In the genomic region with DNA sequence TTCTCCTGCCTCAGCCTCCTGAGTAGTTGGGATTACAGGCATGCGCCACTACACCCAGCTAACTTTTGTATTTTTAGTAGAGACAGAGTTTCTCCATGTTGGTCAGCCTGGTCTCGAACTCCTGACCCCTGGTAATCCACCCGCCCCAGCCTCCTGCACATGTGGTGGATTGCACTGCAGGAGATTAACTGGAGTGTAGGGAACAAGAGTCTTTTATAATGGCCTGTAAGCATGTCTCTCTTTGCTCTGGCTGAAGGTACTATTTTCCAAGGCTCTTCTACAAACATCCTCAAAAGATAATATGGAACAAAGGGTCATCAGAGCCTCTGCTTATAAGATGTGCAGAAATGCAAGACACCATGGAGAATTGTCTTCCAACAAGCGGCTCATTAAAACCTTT, we compare ENCODE assay signal across 20 cellular contexts. TPM values are rescaled to one million over a fixed set of nuclear protein-coding genes. Genes with fewer than 3 reads are reported as not detected.
DNase-seq lines count a peak whose midpoint lies in the region; ATAC-seq and TF ChIP-seq lines count a peak whose summit lies in the region.
"Had no signal": no experiment of that assay in that cellular context is flagged by ENCODE, and none has a peak within 500 bp of the region (broad histone marks: within the 10 kb centered on the region; RNA-seq: fewer than 3 reads in every experiment).

No MANE protein-coding gene starts in this region.

- H3K4me3 Mint-ChIP-seq in MCF 10A (ENCODE audit: unreplicated experiment): no peak overlapping the region

- no peak overlapping the region for H3K4ac ChIP-seq in mesenchymal stem cell (ENCODE audit: low read depth in 1 of 2, low read length in 2 of 2)

- peaks cover 26% of the 10 kb centered on the region for H3K4me1 Mint-ChIP-seq in MCF 10A (ENCODE audit: insufficient read depth, unreplicated experiment)

- peaks cover 60% of the 10 kb centered on the region for H3K79me2 ChIP-seq in mammary epithelial cell (ENCODE audit: insufficient read depth, low read length)

- H3K27ac ChIP-seq in mammary epithelial cell (ENCODE audit: insufficient read depth, low read depth, low read length) (no peak overlapping the region), mesenchymal stem cell (ENCODE audit: low read length, poor library complexity, severe bottlenecking) (no peak overlapping the region)
- H3K27ac ChIP-seq: esophagus muscularis mucosa, right atrium auricular region, thoracic aorta, VCaP had no signal

- CTCF ChIA-PET in MCF 10A (lab: Yijun Ruan, JAX): no interaction called here
- CTCF ChIA-PET in mammary epithelial cell (lab: Charles Lee; ENCODE audit: low non-redundant PET): no interaction called here

- dilution Hi-C loops in mammary epithelial cell (cut with HindIII; ENCODE audit: low sequenced_read_pairs): no loop called here

- peaks cover 19% of the 10 kb centered on the region for H3K36me3 ChIP-seq in mammary epithelial cell (ENCODE audit: insufficient read depth, low read length)
- H3K36me3 ChIP-seq in mesenchymal stem cell (ENCODE audit: control insufficient read depth in 1 of 2, insufficient read depth in 2 of 2, low read depth in 1 of 2, low read length in 2 of 2): peaks cover 2 to 41% of the 10 kb centered on the region in 2 experiments

- H3K4me3 ChIP-seq in mammary epithelial cell (replicated peaks in 1 of 3; ENCODE audit: insufficient read depth in 1 of 3, low read depth in 2 of 3, low read length in 3 of 3) (no peak overlapping the region), mesenchymal stem cell (ENCODE audit: insufficient read depth in 1 of 2, low read depth in 1 of 2, low read length in 2 of 2) (no peak overlapping the region)
- H3K4me3 ChIP-seq: esophagus muscularis mucosa, right atrium auricular region, thoracic aorta had no signal

- H3K9me3 ChIP-seq in mammary epithelial cell (replicated peaks; ENCODE audit: insufficient read depth, low read length) (no peaks in the 10 kb centered on the region), mesenchymal stem cell (ENCODE audit: control insufficient read depth, low read length) (no peaks in the 10 kb centered on the region)
- H3K9me3 ChIP-seq: esophagus muscularis mucosa, right atrium auricular region, thoracic aorta had no signal

- H3K4me2 ChIP-seq in mammary epithelial cell (ENCODE audit: insufficient read depth, low read depth, low read length): no peak overlapping the region
- no peak overlapping the region for H3K4me2 ChIP-seq in mesenchymal stem cell (ENCODE audit: low read length, poor library complexity, severe bottlenecking)

- intact Hi-C loops in MCF 10A (cut with micrococcal nuclease): no loop called here
- intact Hi-C loops in mammary epithelial cell (cut with micrococcal nuclease): no loop called here
- intact Hi-C loops in left colon (cut with DNase I, micrococcal nuclease): no loop called here

- no peak overlapping the region for H2BK15ac ChIP-seq in mesenchymal stem cell (ENCODE audit: low read depth, poor library complexity, severe bottlenecking)

- no peak overlapping the region for H2AFZ ChIP-seq in mammary epithelial cell (ENCODE audit: low read depth, low read length)
- H2AFZ ChIP-seq in mesenchymal stem cell (ENCODE audit: low read depth, low read length): no peak overlapping the region

- H4K91ac ChIP-seq in mesenchymal stem cell (ENCODE audit: low read length): no peak overlapping the region

- peak overlapping the region in 1 of 2 experiments; percentile 34 for H3K23ac ChIP-seq in mesenchymal stem cell (ENCODE audit: low read length in 2 of 2)

- DNase-seq in MCF 10A (ENCODE audit: unreplicated experiment): no peak
- no peak for DNase-seq in mammary epithelial cell
- DNase-seq in SK-MEL-5 (ENCODE audit: low read depth, low spot score): peak; percentile 65
- DNase-seq in mesenchymal stem cell: peak; percentile 3
- no peak for DNase-seq in DMS153 (lab: John Stamatoyannopoulos, UW)
- DNase-seq in left colon: no peak
- no peak for DNase-seq in DMS53 treated with DMSO at 0.1 percent for 48 hours (lab: John Stamatoyannopoulos, UW; ENCODE audit: unreplicated experiment)
- DNase-seq: activated gamma-delta T cell; anterior cingulate cortex; cerebellar nuclear complex; effector CD8-positive, alpha-beta T cell; NCI-H1436; NCI-H2171; SHP77 treated with DMSO at 0.1 percent for 48 hours; T-cell had no signal

- no TSS peak for BruUV-seq in MCF 10A (replicated peaks; lab: Mats Ljungman, UMichigan)
- no TSS peak for BruUV-seq in mammary epithelial cell (replicated peaks; lab: Mats Ljungman, UMichigan)

- peak overlapping the region; percentile 20 for H3K27ac Mint-ChIP-seq in MCF 10A (ENCODE audit: low read depth, unreplicated experiment)
- H3K27ac Mint-ChIP-seq: T-cell had no signal

- no peaks in the 10 kb centered on the region for H3K27me3 Mint-ChIP-seq in MCF 10A (ENCODE audit: insufficient read depth, unreplicated experiment)

- no peak overlapping the region for H2BK12ac ChIP-seq in mesenchymal stem cell (ENCODE audit: low read length in 2 of 2)

- TF ChIP-seq CTCF in MCF 10A (IDR thresholded peaks at IDR 0.05; ENCODE audit: unreplicated experiment) (no peak), mammary epithelial cell (conservative IDR thresholded peaks at IDR 0.05 in 1 of 2, IDR thresholded peaks at IDR 0.05 in 1 of 2; ENCODE audit: extremely low read depth in 1 of 2, insufficient read depth in 1 of 2, low read depth in 1 of 2, low read length in 2 of 2) (no peak)

- in situ Hi-C loops in mammary epithelial cell (cut with MboI; ENCODE audit: low sequenced_read_pairs in 2 of 2) (no loop called here), SK-MEL-5 (cut with HindIII; ENCODE audit: low pct_unique_long_range_greater_than_20kb, low sequenced_read_pairs) (no loop called here)

- H3K9me3 Mint-ChIP-seq in MCF 10A (ENCODE audit: unreplicated experiment): no peaks in the 10 kb centered on the region
- H3K9me3 Mint-ChIP-seq: T-cell had no signal

- no peaks in the 10 kb centered on the region for H4K20me1 ChIP-seq in mammary epithelial cell (ENCODE audit: insufficient read depth, low read length)

- peaks cover 26% of the 10 kb centered on the region for H3K4me1 ChIP-seq in mammary epithelial cell (ENCODE audit: insufficient read depth, low read length)
- peaks cover 5% of the 10 kb centered on the region for H3K4me1 ChIP-seq in mesenchymal stem cell (ENCODE audit: control insufficient read depth, insufficient read depth, low read depth, low read length)

- H2AK5ac ChIP-seq in mesenchymal stem cell (ENCODE audit: low read length, severe bottlenecking): no peak overlapping the region

- no peak for ATAC-seq in GM19455 (IDR thresholded peaks at IDR 0.05; ENCODE audit: unreplicated experiment)
- ATAC-seq in left colon: no peak
- ATAC-seq: T-cell had no signal

- H3K27me3 ChIP-seq in mammary epithelial cell (ENCODE audit: insufficient read depth, low read length) (no peaks in the 10 kb centered on the region), mesenchymal stem cell (ENCODE audit: control insufficient read depth in 1 of 2, insufficient read depth in 1 of 2, low read length in 2 of 2) (no peaks in the 10 kb centered on the region)
- H3K27me3 ChIP-seq: esophagus muscularis mucosa, right atrium auricular region had no signal

- H3K9ac ChIP-seq in mammary epithelial cell (ENCODE audit: insufficient read depth, low read length): no peak overlapping the region
- H3K9ac ChIP-seq in mesenchymal stem cell (ENCODE audit: low read length): no peak overlapping the region

- H3K18ac ChIP-seq in mesenchymal stem cell (ENCODE audit: low read depth in 1 of 2, low read length in 2 of 2): no peak overlapping the region

- POLR2A ChIA-PET in MCF 10A (lab: Yijun Ruan, JAX): no interaction called here

- no peak overlapping the region for H4K8ac ChIP-seq in mesenchymal stem cell (ENCODE audit: low read length)

- H3K14ac ChIP-seq in mesenchymal stem cell (ENCODE audit: low read length in 2 of 2): no peak overlapping the region

- H2BK120ac ChIP-seq in mesenchymal stem cell (ENCODE audit: low read depth, low read length): peak overlapping the region; percentile 34

- peaks cover 41% of the 10 kb centered on the region for H3K36me3 Mint-ChIP-seq in MCF 10A (ENCODE audit: insufficient read depth, unreplicated experiment)

- 100% methylated on average over 4 of the region's 4 CpGs for WGBS in mammary epithelial cell (ENCODE audit: low coverage, missing lambda C conversion rate)
- 100% methylated on average over 1 of the region's 4 CpGs for WGBS in mesenchymal stem cell

- H2BK5ac ChIP-seq in mesenchymal stem cell (ENCODE audit: low read depth, low read length, poor library complexity, severe bottlenecking): no peak overlapping the region

- peaks cover 15% of the 10 kb centered on the region for H3K79me1 ChIP-seq in mesenchymal stem cell (replicated peaks; ENCODE audit: low read length, poor library complexity, severe bottlenecking)

RNA-seq across cellular contexts. Expression of a gene that starts 3.2 kb away (rescaled TPM):
- total RNA-seq in MCF 10A (2022) (376 and 409 TPM in 2 replicates), mammary epithelial cell (100 to 1,000 TPM in 1 of 2 donors, 10 to 100 TPM in 1; 77.5 to 239 TPM), left colon (100 to 1,000 TPM; 207 to 251 TPM)
- 267 TPM for polyA plus RNA-seq in mammary epithelial cell
- 104 TPM for polyA minus RNA-seq in mammary epithelial cell
- total RNA-seq in SK-MEL-5 (2014; rRNA removed; shearing (Covaris generic)): 1,169 and 1,313 TPM in 2 replicates
- 830 and 1,137 TPM in 2 replicates for polyA plus RNA-seq in SK-MEL-5 (2015; cell fraction: cytosol; rRNA removed)
- 151 and 186 TPM in 2 replicates for polyA plus RNA-seq in SK-MEL-5 (2015; cell fraction: nucleus; rRNA removed)
- polyA plus RNA-seq in mesenchymal stem cell (2013, experiment 1 of 2): 442 TPM
- 440 TPM for polyA plus RNA-seq in mesenchymal stem cell (2013, experiment 2 of 2)

Comparison
In these comparisons a context has a peak if more than half of its experiments do, and no peak if none do; other contexts are left out.
1. DNase-seq: peak in SK-MEL-5 (single experiment) and mesenchymal stem cell (single experiment); none in MCF 10A (single experiment), mammary epithelial cell (single experiment), DMS153 (single experiment), left colon (0 of 2) and DMS53 treated with DMSO at 0.1 percent for 48 hours (single experiment).